Comparison of ENCODE assay signal across 2 cellular contexts in genomic region chr5:138632900-138633489, GRCh38.
TF ChIP-seq lines count a peak whose summit lies in the region.

No MANE protein-coding gene starts in this region.

TF ChIP-seq in A549, 52 proteins besides CTCF, POLR2A, EP300 and RAD21 (continued from another document):
- TF ChIP-seq JUN (IDR thresholded peaks at IDR 0.05) (0 out of 5 replicates have a peak, but pooled peaks of 1 of the 2 experiments have one; percentile 29), MAX (IDR thresholded peaks at IDR 0.05) (peak; percentile 71), CHD4 (IDR thresholded peaks at IDR 0.05; ENCODE audit: borderline replicate concordance) (peak; percentile 84; the same call in 1 of the 2 replicates), USF2 (IDR thresholded peaks at IDR 0.05) (peak; percentile 87), ZSCAN20 (CRISPR knock-in tag; IDR thresholded peaks at IDR 0.05) (no peak), KDM1A (IDR thresholded peaks at IDR 0.05; ENCODE audit: low read depth) (peak; percentile 46; the same call in 1 of the 2 replicates), HOXB5 (CRISPR knock-in tag; IDR thresholded peaks at IDR 0.05) (no peak)

TF ChIP-seq in endothelial cell of umbilical vein, 7 proteins besides CTCF, POLR2A, EP300 and RAD21 (continued from another document):
- TF ChIP-seq MAX (IDR thresholded peaks at IDR 0.05; ENCODE audit: insufficient read depth, insufficient read length) = peak; percentile 67
